9 cellular contexts compared by ENCODE assay signal in the genomic region with DNA sequence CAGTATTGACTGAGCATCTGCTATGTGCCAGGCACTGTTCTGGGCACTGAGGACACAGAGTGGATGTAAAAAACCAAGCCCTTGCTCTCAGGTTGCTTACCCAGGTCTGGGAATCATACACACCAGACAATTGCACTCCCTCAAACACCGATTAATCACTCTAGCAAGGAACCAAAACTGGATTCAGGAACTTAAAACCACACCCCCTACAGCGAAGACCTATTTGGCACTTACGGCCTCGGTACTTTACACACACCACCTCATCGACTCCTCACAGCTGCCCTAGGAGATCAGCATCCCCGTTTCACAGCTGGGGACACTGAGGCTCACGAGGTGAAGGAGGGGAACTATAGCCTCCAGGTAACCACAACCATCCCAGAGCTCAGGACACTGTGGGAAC.
DNase-seq lines count a peak whose midpoint lies in the region; ATAC-seq lines count a peak whose summit lies in the region.
"Had no signal": no experiment of that assay in that cellular context is flagged by ENCODE, and none has a peak within 500 bp of the region (broad histone marks: within the 10 kb centered on the region; RNA-seq: fewer than 3 reads in every experiment).

No MANE protein-coding gene starts in this region.

- H3K4me1 Mint-ChIP-seq in activated T-cell treated with anti-CD3 and anti-CD28 coated beads, Interleukin-2, amount 50 U/mL, for 24 hours (ENCODE audit: low read depth), result peaks cover 54% of the 10 kb centered on the region

- no peak for ATAC-seq in GM21529 (IDR thresholded peaks at IDR 0.05; ENCODE audit: unreplicated experiment)

- H3K27me3 ChIP-seq in adipocyte (replicated peaks; ENCODE audit: control insufficient read depth, insufficient read depth, low read length), result no peaks in the 10 kb centered on the region
- H3K27me3 ChIP-seq in layer of hippocampus (ENCODE audit: control insufficient read depth, insufficient read depth, low read length), result no peaks in the 10 kb centered on the region

- no peaks in the 10 kb centered on the region for H3K36me3 ChIP-seq in adipocyte (ENCODE audit: control insufficient read depth, insufficient read depth, low read length, severe bottlenecking)

- peak overlapping the region; percentile 97 for H3K4me3 ChIP-seq in adipocyte (ENCODE audit: low read length)

- DNase-seq in activated T-cell treated with anti-CD3 and anti-CD28 coated beads, Interleukin-2, amount 50 U/mL, for 24 hours, result no peak
- DNase-seq in activated T-cell treated with anti-CD3 and anti-CD28 coated beads, Interleukin-2, amount 50 U/mL, for 48 hours, result no peak
- DNase-seq in adipocyte (ENCODE audit: low read depth), result no peak
- DNase-seq in superior temporal gyrus (ENCODE audit: extremely low spot score), result peak; percentile 37
- no peak for DNase-seq in GF-D8 (lab: John Stamatoyannopoulos, UW)
- DNase-seq in NCI-H2227 treated with DMSO at 0.1 percent for 48 hours (lab: John Stamatoyannopoulos, UW), result no peak

- H3K9ac ChIP-seq in adipocyte (ENCODE audit: low read length), result peak overlapping the region; percentile 95

- H3K27ac Mint-ChIP-seq in activated T-cell treated with anti-CD3 and anti-CD28 coated beads, Interleukin-2, amount 50 U/mL, for 24 hours, result peak overlapping the region; percentile 20

- H3K4me1 ChIP-seq in adipocyte (ENCODE audit: control insufficient read depth, insufficient read depth, low read length), result peaks cover 14% of the 10 kb centered on the region

- H3K9me3 ChIP-seq in adipocyte (ENCODE audit: control insufficient read depth, low read length), result no peaks in the 10 kb centered on the region

- H3K27me3 Mint-ChIP-seq in activated T-cell treated with anti-CD3 and anti-CD28 coated beads, Interleukin-2, amount 50 U/mL, for 24 hours, result no peaks in the 10 kb centered on the region

- peak overlapping the region; percentile 91 for H3K27ac ChIP-seq in layer of hippocampus (ENCODE audit: low read depth, low read length)
- H3K27ac ChIP-seq: C4-2B had no signal

- H3K36me3 Mint-ChIP-seq in activated T-cell treated with anti-CD3 and anti-CD28 coated beads, Interleukin-2, amount 50 U/mL, for 24 hours (ENCODE audit: low read depth), result peaks cover 7% of the 10 kb centered on the region

- H3K4me3 Mint-ChIP-seq in activated T-cell treated with anti-CD3 and anti-CD28 coated beads, Interleukin-2, amount 50 U/mL, for 24 hours, result peak overlapping the region; percentile 94

- no peaks in the 10 kb centered on the region for H3K9me3 Mint-ChIP-seq in activated T-cell treated with anti-CD3 and anti-CD28 coated beads, Interleukin-2, amount 50 U/mL, for 24 hours
